In the genomic region with DNA sequence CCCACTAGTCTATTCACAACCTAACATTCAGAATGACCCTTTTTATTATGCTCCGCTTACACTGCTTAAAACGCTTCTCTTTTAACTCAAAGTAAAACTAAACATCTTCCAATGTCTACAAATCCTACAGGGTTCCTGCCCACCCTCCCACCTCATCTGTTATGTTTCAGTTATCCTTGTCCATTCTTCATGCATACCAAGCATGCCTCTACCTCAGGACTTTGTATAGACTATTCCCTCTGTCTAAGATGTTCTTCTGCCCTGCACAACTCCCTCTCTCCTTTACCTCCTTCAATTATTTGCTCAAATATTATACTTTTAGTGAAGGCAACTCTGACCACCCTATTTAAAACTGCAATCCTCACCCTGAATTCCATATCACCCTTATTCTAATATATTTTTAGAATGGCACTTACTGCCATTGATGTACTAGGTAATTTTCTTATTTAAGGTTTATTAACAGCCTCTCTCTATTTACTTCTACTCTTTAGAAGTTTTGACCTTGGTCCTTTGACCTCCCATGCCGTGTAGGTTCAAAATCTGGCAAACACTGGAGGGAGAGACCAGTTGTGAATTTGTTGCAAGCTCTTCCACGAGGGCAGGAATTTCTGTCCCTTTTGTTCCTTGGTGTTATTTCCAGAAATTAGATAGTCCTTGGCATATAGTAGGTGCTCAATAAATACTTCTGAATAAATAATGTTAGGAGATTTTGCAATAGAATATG, we compare ENCODE assay signal across 23 cellular contexts.
"Had no signal": no experiment of that assay in that cellular context is flagged by ENCODE, and none has a peak within 500 bp of the region (broad histone marks: within the 10 kb centered on the region; RNA-seq: fewer than 3 reads in every experiment).

No MANE protein-coding gene starts in this region.

- ATAC-seq: effector memory CD8-positive, alpha-beta T cell; gastroesophageal sphincter; left lung; lower lobe of right lung; natural killer cell treated with Interleukin-12 subunit alpha and Interleukin-12 subunit beta and Interleukin-15 and Interleukin-18, amount 100 ng/mL, for 72 hours; stimulated activated naive B cell treated with anti-CD40 and anti-IgM and Interleukin-4, amounts not matched to agents 10 μg/mL and 1 μg/mL and 100 μg/mL, for 72 hours; stimulated activated naive CD8-positive, alpha-beta T cell treated with anti-CD3 and anti-CD28 coated beads, Interleukin-15, amount 100 ng/mL, for 72 hours; upper lobe of right lung had no signal

- H3K27ac ChIP-seq: esophagus squamous epithelium, gastroesophageal sphincter, left lung, lower lobe of right lung, parathyroid adenoma, prostate gland, right lobe of liver, testis, tibial nerve, upper lobe of right lung, vagina had no signal

- DNase-seq: effector memory CD8-positive, alpha-beta T cell; esophagus squamous epithelium; foreskin fibroblast; glutamatergic neuron; immature natural killer cell; left lung; lower lobe of right lung; midbrain; retina; right lobe of liver; stimulated activated CD4-positive, alpha-beta T cell treated with anti-CD3 and anti-CD28 coated beads, Interleukin-1b, Interleukin-23, amount 100 ng/mL, for 48 hours; stimulated activated CD4-positive, alpha-beta T cell treated with anti-CD3 and anti-CD28 coated beads, Interleukin-4, amount 100 ng/mL, for 24 hours; stimulated activated naive B cell treated with anti-CD40 and anti-IgM and Interleukin-4, amounts not matched to agents 10 μg/mL and 1 μg/mL and 100 μg/mL, for 72 hours; stimulated activated naive CD8-positive, alpha-beta T cell treated with anti-CD3 and anti-CD28 coated beads, Interleukin-15, amount 100 ng/mL, for 72 hours; testis; upper lobe of right lung had no signal

- H3K27me3 ChIP-seq: esophagus squamous epithelium, gastroesophageal sphincter, left lung, right lobe of liver, testis, tibial nerve, upper lobe of right lung, vagina had no signal

- H3K27me3 Mint-ChIP-seq: effector memory CD8-positive, alpha-beta T cell; memory B cell; natural killer cell treated with Interleukin-12 subunit alpha and Interleukin-12 subunit beta and Interleukin-15 and Interleukin-18, amount 100 ng/mL, for 72 hours; stimulated activated naive B cell treated with anti-CD40 and anti-IgM and Interleukin-4, amounts not matched to agents 10 μg/mL and 1 μg/mL and 100 μg/mL, for 72 hours; stimulated activated naive CD8-positive, alpha-beta T cell treated with anti-CD3 and anti-CD28 coated beads, Interleukin-15, amount 100 ng/mL, for 72 hours had no signal

- H3K27ac Mint-ChIP-seq: immature natural killer cell, memory B cell had no signal

- H3K9ac ChIP-seq: parathyroid adenoma had no signal

- H3K4me1 ChIP-seq: testis had no signal

- H3K9me3 ChIP-seq: lower lobe of right lung, prostate gland, right lobe of liver, testis, upper lobe of right lung, vagina had no signal

- H3K9me3 Mint-ChIP-seq: effector memory CD8-positive, alpha-beta T cell; natural killer cell treated with Interleukin-12 subunit alpha and Interleukin-12 subunit beta and Interleukin-15 and Interleukin-18, amount 100 ng/mL, for 72 hours had no signal

- H3K4me3 Mint-ChIP-seq: effector memory CD8-positive, alpha-beta T cell; immature natural killer cell; memory B cell; natural killer cell treated with Interleukin-12 subunit alpha and Interleukin-12 subunit beta and Interleukin-15 and Interleukin-18, amount 100 ng/mL, for 72 hours; stimulated activated naive B cell treated with anti-CD40 and anti-IgM and Interleukin-4, amounts not matched to agents 10 μg/mL and 1 μg/mL and 100 μg/mL, for 72 hours; stimulated activated naive CD8-positive, alpha-beta T cell treated with anti-CD3 and anti-CD28 coated beads, Interleukin-15, amount 100 ng/mL, for 72 hours had no signal

- H3K4me3 ChIP-seq: esophagus squamous epithelium, gastroesophageal sphincter, left lung, lower lobe of right lung, prostate gland, right lobe of liver, testis, tibial nerve, upper lobe of right lung, vagina had no signal

- H2AFZ ChIP-seq: parathyroid adenoma had no signal

- H3K36me3 ChIP-seq: gastroesophageal sphincter, lower lobe of right lung, prostate gland, right lobe of liver had no signal
